ENCODE assay signal across 10 cellular contexts in the genomic region with DNA sequence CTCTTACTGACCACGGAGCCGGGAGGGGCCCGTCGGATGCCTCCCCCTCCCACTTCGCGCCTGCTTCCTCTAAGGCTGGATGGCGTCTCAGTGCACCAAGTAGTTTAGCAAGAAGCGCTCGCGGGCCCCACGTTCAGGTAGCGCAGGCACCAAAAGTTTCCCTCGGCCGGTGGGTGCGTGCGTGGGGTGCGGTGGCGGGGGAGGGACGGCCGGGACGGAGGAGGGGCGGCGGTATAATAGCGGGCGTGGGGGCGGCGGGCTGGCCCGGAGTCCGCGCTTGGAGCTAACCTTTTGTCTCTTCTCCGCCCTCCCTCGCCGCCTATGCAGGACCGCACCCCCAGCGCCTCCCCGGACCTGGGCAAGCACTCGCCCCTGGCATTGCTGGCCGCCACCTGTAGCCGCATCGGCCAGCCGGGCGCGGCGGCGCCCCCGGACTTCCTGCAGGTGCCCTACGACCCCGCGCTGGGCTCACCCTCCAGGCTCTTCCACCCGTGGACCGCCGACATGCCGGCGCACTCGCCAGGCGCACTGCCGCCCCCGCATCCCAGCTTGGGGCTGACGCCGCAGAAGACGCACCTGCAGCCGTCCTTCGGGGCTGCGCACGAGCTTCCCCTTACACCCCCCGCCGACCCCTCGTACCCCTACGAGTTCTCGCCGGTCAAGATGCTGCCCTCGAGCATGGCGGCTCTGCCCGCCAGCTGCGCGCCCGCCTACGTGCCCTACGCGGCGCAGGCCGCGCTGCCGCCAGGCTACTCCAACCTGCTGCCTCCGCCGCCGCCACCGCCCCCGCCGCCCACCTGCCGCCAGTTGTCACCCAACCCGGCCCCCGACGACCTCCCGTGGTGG. TPM values are rescaled to one million over a fixed set of nuclear protein-coding genes. Genes with fewer than 3 reads are reported as not detected.
DNase-seq lines count a peak whose midpoint lies in the region; ATAC-seq and TF ChIP-seq lines count a peak whose summit lies in the region.
"Had no signal": no experiment of that assay in that cellular context is flagged by ENCODE, and none has a peak within 500 bp of the region (broad histone marks: within the 10 kb centered on the region; RNA-seq: fewer than 3 reads in every experiment).

No MANE protein-coding gene starts in this region.

- peaks cover 3 to 21% of the 10 kb centered on the region in 2 experiments; a peak in 3 of 4 replicates for H3K4me1 ChIP-seq in HCT116 (ENCODE audit: control insufficient read depth in 1 of 2, insufficient read depth in 2 of 2, low read length in 2 of 2)
- peaks cover 10% of the 10 kb centered on the region for H3K4me1 ChIP-seq in iPS DF 6.9 (ENCODE audit: control insufficient read depth, insufficient read depth, low read length)
- peaks cover 22% of the 10 kb centered on the region for H3K4me1 ChIP-seq in skeletal muscle satellite cell (ENCODE audit: control insufficient read depth, insufficient read depth, low read length)

- intact Hi-C loops in HCT116 (cut with micrococcal nuclease) = no loop called here

- H3K4me2 ChIP-seq in HCT116 (ENCODE audit: low read length) = peak overlapping the region; percentile 92
- peak overlapping the region; percentile 83 for H3K4me2 ChIP-seq in skeletal muscle satellite cell (ENCODE audit: low read length)

- no peaks in the 10 kb centered on the region for H3K79me2 ChIP-seq in HCT116 (ENCODE audit: insufficient read depth, low read length)

- H2AFZ ChIP-seq in HCT116 (ENCODE audit: low read depth, low read length, poor library complexity, severe bottlenecking) = peak overlapping the region; percentile 44

- no peaks in the 10 kb centered on the region for H3K9me3 ChIP-seq in HCT116 (ENCODE audit: control insufficient read depth in 1 of 2, insufficient read depth in 1 of 2, low read depth in 1 of 2, low read length in 2 of 2)
- H3K9me3 ChIP-seq in iPS DF 6.9 (ENCODE audit: control insufficient read depth, insufficient read depth, low read length) = no peaks in the 10 kb centered on the region
- H3K9me3 ChIP-seq in skeletal muscle satellite cell (replicated peaks; ENCODE audit: low read length) = no peaks in the 10 kb centered on the region

- H4K20me1 ChIP-seq in HCT116 (ENCODE audit: insufficient read depth) = no peaks in the 10 kb centered on the region

- H3K27ac ChIP-seq in HCT116 (ENCODE audit: low read depth, low read length) = no peak overlapping the region; the same call in 1 of the 2 replicates
- H3K27ac ChIP-seq in iPS DF 6.9 (ENCODE audit: low read length) = no peak overlapping the region

- H3K9ac ChIP-seq in HCT116 (ENCODE audit: low read length) (no peak overlapping the region), skeletal muscle satellite cell (ENCODE audit: low read depth, low read length) (no peak overlapping the region)

- H3K4me3 ChIP-seq in HCT116 (replicated peaks in 1 of 2; ENCODE audit: low read depth in 1 of 2, low read length in 2 of 2) (peak overlapping the region; percentile 43 to 59), iPS DF 6.9 (ENCODE audit: low read length) (peak overlapping the region; percentile 12; the same call in 1 of the 2 replicates), skeletal muscle satellite cell (ENCODE audit: low read length) (peak overlapping the region; percentile 68)

- H3K27me3 ChIP-seq in HCT116 (ENCODE audit: insufficient read depth, low read length) (no peaks in the 10 kb centered on the region), iPS DF 6.9 (ENCODE audit: control insufficient read depth, insufficient read depth, low read length) (peaks cover 63% of the 10 kb centered on the region), skeletal muscle satellite cell (ENCODE audit: control insufficient read depth, insufficient read depth, low read length) (peaks cover 88% of the 10 kb centered on the region)

- H3K36me3 Mint-ChIP-seq in activated CD8-positive, alpha-beta T cell treated with anti-CD3 and anti-CD28 coated beads, Interleukin-2, amount 10 ng/mL, durations not matched to agents 7 days and 5 days (ENCODE audit: low read depth) = peaks cover 3% of the 10 kb centered on the region

- H3K27ac Mint-ChIP-seq in activated CD8-positive, alpha-beta T cell treated with anti-CD3 and anti-CD28 coated beads, Interleukin-2, amount 10 ng/mL, durations not matched to agents 7 days and 5 days = no peak overlapping the region

- H3K9me2 ChIP-seq in HCT116 (ENCODE audit: insufficient read depth) = no peaks in the 10 kb centered on the region

- no peak for TF ChIP-seq POLR2A in HCT116 (IDR thresholded peaks at IDR 0.05; ENCODE audit: borderline replicate concordance, extremely low read depth, insufficient read depth, insufficient read length)

- ATAC-seq in HCT116 (no peak), GM18498 (IDR thresholded peaks at IDR 0.05; ENCODE audit: unreplicated experiment) (no peak)
- peak; percentile 5 for ATAC-seq in activated CD8-positive, alpha-beta T cell treated with anti-CD3 and anti-CD28 coated beads, Interleukin-2, amount 10 ng/mL, durations not matched to agents 7 days and 5 days

- H3K27me3 Mint-ChIP-seq in activated CD8-positive, alpha-beta T cell treated with anti-CD3 and anti-CD28 coated beads, Interleukin-2, amount 10 ng/mL, durations not matched to agents 7 days and 5 days (ENCODE audit: low read depth) = peaks cover 70% of the 10 kb centered on the region

- POLR2A ChIA-PET in HCT116 (lab: Charles Lee) = no interaction called here
- POLR2A ChIA-PET in activated CD8-positive, alpha-beta T cell treated with anti-CD3 and anti-CD28 coated beads, Interleukin-2, amount 10 ng/mL, durations not matched to agents 7 days and 5 days (lab: Charles Lee) = no interaction called here

- no peaks in the 10 kb centered on the region for H3K9me3 Mint-ChIP-seq in activated CD8-positive, alpha-beta T cell treated with anti-CD3 and anti-CD28 coated beads, Interleukin-2, amount 10 ng/mL, durations not matched to agents 7 days and 5 days (ENCODE audit: insufficient read depth)

- CTCF ChIA-PET in HCT116 (lab: Charles Lee) = no interaction called here
- CTCF ChIA-PET in activated CD8-positive, alpha-beta T cell treated with anti-CD3 and anti-CD28 coated beads, Interleukin-2, amount 10 ng/mL, durations not matched to agents 7 days and 5 days (lab: Charles Lee) = interaction anchor here (1.0 to 1.7 kb wide), 3 partner anchors 56 to 100 kb away, joined by 3 to 6 read pairs (median 3); no protein-coding TSS in a partner anchor

- peak overlapping the region; percentile 66 for H3K4me3 Mint-ChIP-seq in activated CD8-positive, alpha-beta T cell treated with anti-CD3 and anti-CD28 coated beads, Interleukin-2, amount 10 ng/mL, durations not matched to agents 7 days and 5 days

- RAD21 ChIA-PET in HCT116 (lab: Charles Lee; ENCODE audit: low non-redundant PET in 1 of 2, low total read pairs in 2 of 2, uncharacterized antibody in 2 of 2, unreplicated experiment in 2 of 2) = no interaction called here

- DNase-seq in HCT116 (ENCODE audit: low read depth, low spot score) = no peak
- DNase-seq in activated CD8-positive, alpha-beta T cell treated with anti-CD3 and anti-CD28 coated beads, Interleukin-2, amount 10 ng/mL, durations not matched to agents 7 days and 5 days = no peak
- DNase-seq in iPS DF 6.9 (ENCODE audit: low read depth, low spot score) = no peak
- no peak for DNase-seq in NCI-H510A (lab: John Stamatoyannopoulos, UW)
- no peak for DNase-seq in cerebellar nuclear complex (lab: John Stamatoyannopoulos, UW)
- no peak for DNase-seq in NOMO-1 treated with dmso at 0.1 percent for 144 hours (lab: John Stamatoyannopoulos, UW; ENCODE audit: unreplicated experiment)

- no TSS peak for BruUV-seq in HCT116 (replicated peaks; lab: Mats Ljungman, UMichigan)

- H3K4me1 Mint-ChIP-seq in activated CD8-positive, alpha-beta T cell treated with anti-CD3 and anti-CD28 coated beads, Interleukin-2, amount 10 ng/mL, durations not matched to agents 7 days and 5 days (ENCODE audit: low read depth) = peaks cover 25% of the 10 kb centered on the region

- no CpG with 5 or more reads among the region's 95 CpGs for WGBS in iPS DF 6.9 (ENCODE audit: insufficient coverage, insufficient read length)

- no peak for TF ChIP-seq CTCF in HCT116 (IDR thresholded peaks at IDR 0.05 in 2 of 3, conservative IDR thresholded peaks at IDR 0.05 in 1 of 3; ENCODE audit: borderline replicate concordance in 1 of 3, insufficient read depth in 1 of 3, low read depth in 2 of 3, low read length in 2 of 3)

- no peak for TF ChIP-seq RAD21 in HCT116 (IDR thresholded peaks at IDR 0.05; ENCODE audit: low read depth)

- H3K36me3 ChIP-seq in HCT116 (ENCODE audit: control insufficient read depth in 1 of 2, insufficient read depth in 2 of 2, low read length in 2 of 2) (no peaks in the 10 kb centered on the region), iPS DF 6.9 (ENCODE audit: control insufficient read depth, insufficient read depth, low read length) (no peaks in the 10 kb centered on the region), skeletal muscle satellite cell (ENCODE audit: insufficient read depth, low read length) (no peaks in the 10 kb centered on the region)

TF ChIP-seq in HCT116, 20 proteins besides CTCF, POLR2A, EP300 and RAD21:
- TF ChIP-seq SP1 (IDR thresholded peaks at IDR 0.05; ENCODE audit: low read depth) (no peak), SIN3A (IDR thresholded peaks at IDR 0.05; ENCODE audit: low read depth) (no peak), CBX3 (IDR thresholded peaks at IDR 0.05; ENCODE audit: low read depth) (no peak), YY1 (IDR thresholded peaks at IDR 0.05; ENCODE audit: extremely low read depth, insufficient replicate concordance, low read depth, low read length) (no peak), TCF7L2 (IDR thresholded peaks at IDR 0.05; ENCODE audit: borderline replicate concordance, extremely low read depth, insufficient read depth, insufficient read length) (no peak), ZFX (IDR thresholded peaks at IDR 0.05) (no peak)

RNA-seq across cellular contexts. Expression of a gene that starts 1.0 kb away (rescaled TPM):
- total RNA-seq in HCT116 (2021; ENCODE audit: unreplicated experiment) = 0.98 TPM
- polyA plus RNA-seq in HCT116 (2012) = 0.48 and 0.49 TPM in 2 replicates
- total RNA-seq in activated CD8-positive, alpha-beta T cell treated with anti-CD3 and anti-CD28 coated beads, Interleukin-2, amount 10 ng/mL, durations not matched to agents 7 days and 5 days = not detected
- not detected in 2 replicates for total RNA-seq in skeletal muscle satellite cell (2012; rRNA removed)
- total RNA-seq: bronchial epithelial cell had no signal

RNA-seq across cellular contexts. Expression of a gene that starts 54.0 kb away (rescaled TPM):
- total RNA-seq in HCT116 (2021; ENCODE audit: unreplicated experiment) = 2.4 TPM
- 2.0 and 2.3 TPM in 2 replicates for polyA plus RNA-seq in HCT116 (2012)
- not detected for total RNA-seq in activated CD8-positive, alpha-beta T cell treated with anti-CD3 and anti-CD28 coated beads, Interleukin-2, amount 10 ng/mL, durations not matched to agents 7 days and 5 days
- not detected in 2 replicates for total RNA-seq in skeletal muscle satellite cell (2012; rRNA removed)
- total RNA-seq: NCI-H460 had no signal

Comparison
In these comparisons a context has a peak if more than half of its experiments do, and no peak if none do; other contexts are left out.
1. H3K4me3 ChIP-seq: peak in every context shown above with its lines; median percentile 68 in skeletal muscle satellite cell; 51 in HCT116; 12 in iPS DF 6.9.